Comparison of ENCODE assay signal across 17 cellular contexts in the genomic region with DNA sequence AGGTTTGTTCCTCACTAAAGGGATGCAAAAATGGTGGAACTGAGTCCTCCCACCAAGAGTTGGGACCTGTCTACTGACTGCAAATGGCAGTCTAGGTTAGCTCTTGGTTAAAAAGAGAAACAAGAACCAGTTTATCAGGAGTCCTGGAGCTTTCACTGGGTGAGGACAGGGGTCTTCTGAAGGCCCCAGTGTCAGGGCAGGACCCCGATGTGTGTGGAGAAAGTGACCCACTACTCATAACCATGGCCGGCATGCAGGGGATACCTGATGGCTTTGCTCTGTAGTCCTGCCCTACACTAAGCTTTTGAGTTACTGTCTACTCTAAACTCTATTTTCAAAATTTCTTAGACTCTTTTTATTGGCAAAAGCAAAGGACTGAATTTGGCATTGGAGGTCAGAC.
DNase-seq lines count a peak whose midpoint lies in the region; ATAC-seq, FAIRE-seq and TF ChIP-seq lines count a peak whose summit lies in the region.
"Had no signal": no experiment of that assay in that cellular context is flagged by ENCODE, and none has a peak within 500 bp of the region (broad histone marks: within the 10 kb centered on the region; RNA-seq: fewer than 3 reads in every experiment).

No MANE protein-coding gene starts in this region.

- H3K4me1 ChIP-seq in A549 (no peaks in the 10 kb centered on the region), tibial artery (peaks cover 0 to 33% (median 26%) of the 10 kb centered on the region in 4 donors)
- H3K4me1 ChIP-seq: BE2C, Caco-2 had no signal

- CTCF ChIA-PET in A549 (lab: Yijun Ruan, JAX): interaction anchor here (1.2 to 2.0 kb wide), 2 partner anchors 386 to 1396 kb away, joined by 3 to 6 read pairs; no protein-coding TSS in a partner anchor

- 92% methylated on average over 2 of the region's 2 CpGs for whole genome bisulfite sequencing in A549 (ENCODE audit: missing lambda C conversion rate)

- peak overlapping the region in 1 of 2 experiments; percentile 93; a peak in 4 of 6 replicates for H3K27ac ChIP-seq in A549
- peak overlapping the region; percentile 47 to 52 for H3K27ac ChIP-seq in tibial artery
- no peak overlapping the region for H3K27ac ChIP-seq in coronary artery

- H3K4me3 ChIP-seq in A549: no peak overlapping the region
- no peak overlapping the region for H3K4me3 ChIP-seq in tibial artery
- no peak overlapping the region for H3K4me3 ChIP-seq in coronary artery

- DNase-seq in A549 (ENCODE audit: low read depth in 1 of 2, low spot score in 1 of 2) (no peak), HTR-8/SVneo (ENCODE audit: insufficient read length, low spot score) (no peak), mesenteric fat pad (ENCODE audit: low spot score) (peak; percentile 35), tibial artery (peak in 1 of 2 donors; percentile 7), coronary artery (ENCODE audit: low spot score) (no peak), D341Med (ENCODE audit: low spot score) (no peak)
- DNase-seq: ACHN; BE2C; C1 segment of cervical spinal cord; CD4-positive, alpha-beta T cell; DMS153; DMS79 treated with DMSO at 0.1 percent for 48 hours; GF-D8; H9 had no signal

- POLR2A ChIA-PET in A549 (lab: Yijun Ruan, JAX): no interaction called here

- TF ChIP-seq CTCF in A549 (IDR thresholded peaks at IDR 0.05) (no peak), tibial artery (IDR thresholded peaks at IDR 0.05) (no peak), coronary artery (IDR thresholded peaks at IDR 0.05) (no peak)

- intact Hi-C loops in tibial artery (cut with DNase I; ENCODE audit: low total_unique reads): no loop called here

- peak; percentile 36 for FAIRE-seq in A549 (lab: Jason Lieb, UNC)
- FAIRE-seq in HTR-8/SVneo (lab: Jason Lieb, UNC): peak; percentile 84
- FAIRE-seq: H1 had no signal

- H3K27me3 ChIP-seq in tibial artery: no peaks in the 10 kb centered on the region
- H3K27me3 ChIP-seq: BE2C had no signal

- H3K9me3 ChIP-seq in A549 (no peaks in the 10 kb centered on the region), tibial artery (no peaks in the 10 kb centered on the region)
- H3K9me3 ChIP-seq: BE2C had no signal

- TF ChIP-seq RAD21 in A549 (conservative IDR thresholded peaks at IDR 0.05 in 1 of 2, IDR thresholded peaks at IDR 0.05 in 1 of 2): no peak

- no peak for TF ChIP-seq EP300 in A549 (IDR thresholded peaks at IDR 0.05)

- H3K36me3 ChIP-seq in tibial artery: no peaks in the 10 kb centered on the region
- H3K36me3 ChIP-seq: BE2C had no signal

- TF ChIP-seq POLR2A in A549 (IDR thresholded peaks at IDR 0.05; ENCODE audit: low read length): no peak

- no peak overlapping the region for H3K4me2 ChIP-seq in A549

- ATAC-seq in A549: no peak
- no peak for ATAC-seq in GM21381 (IDR thresholded peaks at IDR 0.05; ENCODE audit: unreplicated experiment)

TF ChIP-seq in A549, 52 proteins besides CTCF, POLR2A, EP300 and RAD21:
- TF ChIP-seq, protein P1, sequence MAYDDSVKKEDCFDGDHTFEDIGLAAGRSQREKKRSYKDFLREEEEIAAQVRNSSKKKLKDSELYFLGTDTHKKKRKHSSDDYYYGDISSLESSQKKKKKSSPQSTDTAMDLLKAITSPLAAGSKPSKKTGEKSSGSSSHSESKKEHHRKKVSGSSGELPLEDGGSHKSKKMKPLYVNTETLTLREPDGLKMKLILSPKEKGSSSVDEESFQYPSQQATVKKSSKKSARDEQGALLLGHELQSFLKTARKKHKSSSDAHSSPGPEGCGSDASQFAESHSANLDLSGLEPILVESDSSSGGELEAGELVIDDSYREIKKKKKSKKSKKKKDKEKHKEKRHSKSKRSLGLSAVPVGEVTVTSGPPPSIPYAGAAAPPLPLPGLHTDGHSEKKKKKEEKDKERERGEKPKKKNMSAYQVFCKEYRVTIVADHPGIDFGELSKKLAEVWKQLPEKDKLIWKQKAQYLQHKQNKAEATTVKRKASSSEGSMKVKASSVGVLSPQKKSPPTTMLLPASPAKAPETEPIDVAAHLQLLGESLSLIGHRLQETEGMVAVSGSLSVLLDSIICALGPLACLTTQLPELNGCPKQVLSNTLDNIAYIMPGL (CRISPR knock-in tag; IDR thresholded peaks at IDR 0.05; ENCODE audit: borderline replicate concordance): no peak
- no peak for TF ChIP-seq EHMT2 (IDR thresholded peaks at IDR 0.05; ENCODE audit: low read depth)
- TF ChIP-seq NFE2L2 (conservative IDR thresholded peaks at IDR 0.05; ENCODE audit: low read length): no peak
- no peak for TF ChIP-seq NPAS2 (CRISPR knock-in tag; IDR thresholded peaks at IDR 0.05; ENCODE audit: borderline replicate concordance)
- TF ChIP-seq, protein P2, sequence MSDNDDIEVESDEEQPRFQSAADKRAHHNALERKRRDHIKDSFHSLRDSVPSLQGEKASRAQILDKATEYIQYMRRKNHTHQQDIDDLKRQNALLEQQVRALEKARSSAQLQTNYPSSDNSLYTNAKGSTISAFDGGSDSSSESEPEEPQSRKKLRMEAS (IDR thresholded peaks at IDR 0.05): no peak
- no peak for TF ChIP-seq HOXB5 (CRISPR knock-in tag; IDR thresholded peaks at IDR 0.05)
- no peak for TF ChIP-seq KDM1A (IDR thresholded peaks at IDR 0.05; ENCODE audit: low read depth)
- no peak for TF ChIP-seq RCOR1 (IDR thresholded peaks at IDR 0.05; ENCODE audit: low read depth, low read length)
- no peak for TF ChIP-seq PHF8 (IDR thresholded peaks at IDR 0.05; ENCODE audit: borderline replicate concordance, low read depth)
TF ChIP-seq in A549: peak in this region for 0.

Comparison
In these comparisons a context has a peak if more than half of its experiments do, and no peak if none do; other contexts are left out.
1. H3K27ac ChIP-seq: peak in tibial artery (2 of 2); none in coronary artery (0 of 2).